In the genomic region with DNA sequence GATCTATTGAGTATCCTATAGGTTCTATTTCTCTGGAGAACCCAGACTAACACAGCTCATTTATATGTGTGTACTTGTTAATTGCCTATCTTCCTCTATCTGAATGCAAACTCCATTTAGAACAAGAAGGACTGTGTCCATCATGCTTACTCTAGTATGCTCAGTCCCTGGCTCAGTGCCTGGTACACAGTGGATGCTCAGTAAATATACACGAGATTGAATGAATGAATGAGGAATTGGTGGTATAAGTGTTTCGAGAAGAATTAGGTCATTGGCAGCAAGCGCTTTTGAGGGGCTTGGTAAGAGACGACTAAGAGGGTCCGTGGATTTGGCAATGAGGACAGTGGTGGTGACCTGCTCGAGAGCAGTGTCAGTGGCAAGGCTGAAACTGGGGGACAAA, we compare ENCODE assay signal across 28 cellular contexts.
"Had no signal": no experiment of that assay in that cellular context is flagged by ENCODE, and none has a peak within 500 bp of the region (broad histone marks: within the 10 kb centered on the region; RNA-seq: fewer than 3 reads in every experiment).

No MANE protein-coding gene starts in this region.

- H3K9me3 Mint-ChIP-seq: dendritic cell treated with granulocyte-macrophage colony-stimulating factor and Interleukin-4, amounts not matched to agents 40 ng/mL and 50 ng/mL, for 4 days; natural killer cell treated with Interleukin-12 subunit alpha and Interleukin-12 subunit beta and Interleukin-15 and Interleukin-18, amount 100 ng/mL, for 72 hours; stimulated activated effector memory CD8-positive, alpha-beta T cell treated with anti-CD3 and anti-CD28 coated beads, Interleukin-12 subunit alpha, Interleukin-12 subunit beta, amount 100 ng/mL, for 72 hours had no signal

- H3K4me3 Mint-ChIP-seq: dendritic cell treated with granulocyte-macrophage colony-stimulating factor and Interleukin-4, amounts not matched to agents 40 ng/mL and 50 ng/mL, for 4 days; memory B cell; naive B cell; natural killer cell treated with Interleukin-12 subunit alpha and Interleukin-12 subunit beta and Interleukin-15 and Interleukin-18, amount 100 ng/mL, for 72 hours; neural crest cell; stimulated activated effector memory CD8-positive, alpha-beta T cell treated with anti-CD3 and anti-CD28 coated beads, Interleukin-12 subunit alpha, Interleukin-12 subunit beta, amount 100 ng/mL, for 72 hours had no signal

- H3K27ac ChIP-seq: colonic mucosa, esophagus muscularis mucosa, foreskin keratinocyte, gastroesophageal sphincter, lower lobe of right lung, parathyroid adenoma, prostate gland, right atrium auricular region, stomach, transverse colon, upper lobe of right lung, uterus had no signal

- H3K4me1 Mint-ChIP-seq: memory B cell; naive B cell; neural crest cell; stimulated activated effector memory CD8-positive, alpha-beta T cell treated with anti-CD3 and anti-CD28 coated beads, Interleukin-12 subunit alpha, Interleukin-12 subunit beta, amount 100 ng/mL, for 72 hours had no signal

- H3K9me3 ChIP-seq: colonic mucosa, prostate gland, transverse colon, upper lobe of right lung, uterus had no signal

- H3K36me3 Mint-ChIP-seq: memory B cell; naive B cell; natural killer cell treated with Interleukin-12 subunit alpha and Interleukin-12 subunit beta and Interleukin-15 and Interleukin-18, amount 100 ng/mL, for 72 hours; stimulated activated effector memory CD8-positive, alpha-beta T cell treated with anti-CD3 and anti-CD28 coated beads, Interleukin-12 subunit alpha, Interleukin-12 subunit beta, amount 100 ng/mL, for 72 hours had no signal

- H3K4me2 ChIP-seq: smooth muscle cell had no signal

- H3K4me1 ChIP-seq: colonic mucosa, esophagus muscularis mucosa, foreskin keratinocyte, gastroesophageal sphincter, lower lobe of right lung, parathyroid adenoma, prostate gland, transverse colon, upper lobe of right lung, uterus had no signal

- H2AFZ ChIP-seq: parathyroid adenoma had no signal

- H3K4me3 ChIP-seq: colonic mucosa, esophagus muscularis mucosa, gastroesophageal sphincter, lower lobe of right lung, mucosa of descending colon, prostate gland, right atrium auricular region, smooth muscle cell, stomach, transverse colon, upper lobe of right lung, uterus had no signal

- ATAC-seq: foreskin keratinocyte; gastroesophageal sphincter; left ventricle myocardium superior; lower lobe of right lung; mucosa of descending colon; natural killer cell treated with Interleukin-12 subunit alpha and Interleukin-12 subunit beta and Interleukin-15 and Interleukin-18, amount 100 ng/mL, for 72 hours; sciatic nerve; stimulated activated effector memory CD8-positive, alpha-beta T cell treated with anti-CD3 and anti-CD28 coated beads, Interleukin-12 subunit alpha, Interleukin-12 subunit beta, amount 100 ng/mL, for 72 hours; upper lobe of right lung had no signal

- H3K27me3 ChIP-seq: colonic mucosa, foreskin keratinocyte, right atrium auricular region, transverse colon, uterus had no signal

- H3K36me3 ChIP-seq: colonic mucosa, esophagus muscularis mucosa, gastroesophageal sphincter, lower lobe of right lung, prostate gland, right atrium auricular region, stomach, transverse colon, upper lobe of right lung, uterus had no signal

- DNase-seq: colonic mucosa; effector memory CD4-positive, alpha-beta T cell; foreskin keratinocyte; glutamatergic neuron; left ventricle myocardium superior; lower lobe of right lung; mucosa of descending colon; naive B cell; stimulated activated CD4-positive, alpha-beta T cell treated with anti-CD3 and anti-CD28 coated beads, Interleukin-12 subunit alpha, Interleukin-12 subunit beta, amount 100 ng/mL, for 4 hours; stimulated activated CD4-positive, alpha-beta T cell treated with anti-CD3 and anti-CD28 coated beads, Interleukin-1b, Interleukin-23, amount 100 ng/mL, for 48 hours; stimulated activated CD4-positive, alpha-beta T cell treated with anti-CD3 and anti-CD28 coated beads, Interleukin-4, amount 100 ng/mL, for 24 hours; stimulated activated naive CD4-positive, alpha-beta T cell treated with Interleukin-2 at 50 U/mL for 16 hours; stomach; transverse colon; upper lobe of right lung; uterus had no signal

- H3K27ac Mint-ChIP-seq: dendritic cell treated with granulocyte-macrophage colony-stimulating factor and Interleukin-4, amounts not matched to agents 40 ng/mL and 50 ng/mL, for 4 days; memory B cell; natural killer cell treated with Interleukin-12 subunit alpha and Interleukin-12 subunit beta and Interleukin-15 and Interleukin-18, amount 100 ng/mL, for 72 hours; stimulated activated effector memory CD8-positive, alpha-beta T cell treated with anti-CD3 and anti-CD28 coated beads, Interleukin-12 subunit alpha, Interleukin-12 subunit beta, amount 100 ng/mL, for 72 hours had no signal

- H3K9ac ChIP-seq: parathyroid adenoma had no signal

- H3K79me2 ChIP-seq: parathyroid adenoma had no signal
